ENCODE assay signal across 28 cellular contexts in genomic region chr6:16979677-16980076, GRCh38.
"Had no signal": no experiment of that assay in that cellular context is flagged by ENCODE, and none has a peak within 500 bp of the region (broad histone marks: within the 10 kb centered on the region; RNA-seq: fewer than 3 reads in every experiment).

No MANE protein-coding gene starts in this region.

- H3K4me3 Mint-ChIP-seq: nephron; neural progenitor cell; stimulated activated effector memory CD8-positive, alpha-beta T cell treated with anti-CD3 and anti-CD28 coated beads, Interleukin-12 subunit alpha, Interleukin-12 subunit beta, amount 100 ng/mL, for 72 hours; stimulated activated naive B cell treated with anti-CD40 and anti-IgM and Interleukin-4, amounts not matched to agents 10 μg/mL and 1 μg/mL and 100 μg/mL, for 72 hours; stimulated activated naive CD8-positive, alpha-beta T cell treated with anti-CD3 and anti-CD28 coated beads, Interleukin-15, Interleukin-2, amounts not matched to agents 100 ng/mL and 50 ng/mL, for 24 hours had no signal

- ATAC-seq: psoas muscle, right cardiac atrium, right lobe of liver had no signal

- FAIRE-seq: small intestine, urothelium cell line had no signal

- H3K4me2 ChIP-seq: neural progenitor cell had no signal

- H3K36me3 Mint-ChIP-seq: neural progenitor cell; stimulated activated effector memory CD8-positive, alpha-beta T cell treated with anti-CD3 and anti-CD28 coated beads, Interleukin-12 subunit alpha, Interleukin-12 subunit beta, amount 100 ng/mL, for 72 hours; stimulated activated naive B cell treated with anti-CD40 and anti-IgM and Interleukin-4, amounts not matched to agents 10 μg/mL and 1 μg/mL and 100 μg/mL, for 72 hours had no signal

- H3K27me3 ChIP-seq: neural progenitor cell, ovary, right lobe of liver, sigmoid colon, thyroid gland, upper lobe of left lung, vagina had no signal

- H3K79me2 ChIP-seq: parathyroid adenoma had no signal

- H3K27ac Mint-ChIP-seq: nephron; neural progenitor cell; progenitor cell of endocrine pancreas; stimulated activated effector memory CD8-positive, alpha-beta T cell treated with anti-CD3 and anti-CD28 coated beads, Interleukin-12 subunit alpha, Interleukin-12 subunit beta, amount 100 ng/mL, for 72 hours; stimulated activated naive B cell treated with anti-CD40 and anti-IgM and Interleukin-4, amounts not matched to agents 10 μg/mL and 1 μg/mL and 100 μg/mL, for 72 hours; stimulated activated naive CD8-positive, alpha-beta T cell treated with anti-CD3 and anti-CD28 coated beads, Interleukin-15, Interleukin-2, amounts not matched to agents 100 ng/mL and 50 ng/mL, for 24 hours had no signal

- H3K9me3 Mint-ChIP-seq: nephron; neural progenitor cell; stimulated activated effector memory CD8-positive, alpha-beta T cell treated with anti-CD3 and anti-CD28 coated beads, Interleukin-12 subunit alpha, Interleukin-12 subunit beta, amount 100 ng/mL, for 72 hours had no signal

- DNase-seq: occipital lobe; ovary; posterior cingulate gyrus; psoas muscle; right cardiac atrium; right lobe of liver; sigmoid colon; small intestine; stimulated activated CD4-positive, alpha-beta T cell treated with anti-CD3 and anti-CD28 coated beads, Interleukin-15, amount 100 ng/mL, for 24 hours; stimulated activated CD4-positive, alpha-beta T cell treated with anti-CD3 and anti-CD28 coated beads, Interleukin-2, amount 100 ng/mL, for 24 hours; stimulated activated CD4-positive, alpha-beta T cell treated with anti-CD3 and anti-CD28 coated beads, Interleukin-2, amount 100 ng/mL, for 48 hours; stimulated activated CD4-positive, alpha-beta T cell treated with anti-CD3 and anti-CD28 coated beads, Interleukin-4, amount 100 ng/mL, for 24 hours; stimulated activated naive B cell treated with anti-CD40 and anti-IgM and Interleukin-4, amounts not matched to agents 10 μg/mL and 1 μg/mL and 100 μg/mL, for 72 hours; stimulated activated naive CD4-positive, alpha-beta T cell treated with Interleukin-2 at 50 U/mL for 16 hours; stomach; thyroid gland; trophoblast cell; upper lobe of left lung had no signal

- H2AFZ ChIP-seq: neural progenitor cell, parathyroid adenoma had no signal

- H3K4me1 ChIP-seq: neural progenitor cell, parathyroid adenoma, psoas muscle, sigmoid colon, thyroid gland, tibial nerve, upper lobe of left lung, vagina had no signal

- H3K9ac ChIP-seq: neural progenitor cell, parathyroid adenoma had no signal

- H3K4me1 Mint-ChIP-seq: neural progenitor cell; stimulated activated effector memory CD8-positive, alpha-beta T cell treated with anti-CD3 and anti-CD28 coated beads, Interleukin-12 subunit alpha, Interleukin-12 subunit beta, amount 100 ng/mL, for 72 hours; stimulated activated naive B cell treated with anti-CD40 and anti-IgM and Interleukin-4, amounts not matched to agents 10 μg/mL and 1 μg/mL and 100 μg/mL, for 72 hours had no signal

- H3K36me3 ChIP-seq: neural progenitor cell, ovary, right lobe of liver, sigmoid colon, stomach, thoracic aorta, thyroid gland, tibial nerve, upper lobe of left lung, vagina had no signal

- H3K4me3 ChIP-seq: neural progenitor cell, ovary, psoas muscle, right lobe of liver, sigmoid colon, stomach, thoracic aorta, thyroid gland, tibial nerve, upper lobe of left lung, vagina had no signal

- H3K9me3 ChIP-seq: ovary, psoas muscle, right lobe of liver, sigmoid colon, stomach, thoracic aorta, thyroid gland, tibial nerve, upper lobe of left lung, vagina had no signal

- H3K27ac ChIP-seq: neural progenitor cell, ovary, parathyroid adenoma, psoas muscle, right lobe of liver, sigmoid colon, stomach, thoracic aorta, thyroid gland, tibial nerve, upper lobe of left lung, vagina had no signal
